Comparison of ENCODE assay signal across 8 cellular contexts in genomic region chr12:52372216-52373154, GRCh38. TPM values are rescaled to one million over a fixed set of nuclear protein-coding genes. Genes with fewer than 3 reads are reported as not detected.
DNase-seq lines count a peak whose midpoint lies in the region; ATAC-seq lines count a peak whose summit lies in the region.

No MANE protein-coding gene starts in this region.

- peak; percentile 73 for DNase-seq in GM04504 (ENCODE audit: low read depth)
- DNase-seq in NCI-H1105 treated with DMSO at 0.1 percent for 48 hours (lab: John Stamatoyannopoulos, UW), result peak; percentile 64
- peak; percentile 5 for DNase-seq in SKM-1 (lab: John Stamatoyannopoulos, UW; ENCODE audit: unreplicated experiment)
- DNase-seq in astrocyte of the hippocampus (ENCODE audit: low read depth, low spot score), result peak; percentile 95
- peak; percentile 92 for DNase-seq in hepatic stellate cell (ENCODE audit: low spot score)
- peak; percentile 90 for DNase-seq in sciatic nerve (ENCODE audit: low spot score)

- intact Hi-C loops in sciatic nerve (cut with DNase I), result loop anchor here (10.0 kb wide), 1 partner anchor 502 kb away; no protein-coding TSS in a partner anchor

- ATAC-seq in sciatic nerve, result peak; percentile 90
- no peak for ATAC-seq in HG02852 (IDR thresholded peaks at IDR 0.05; ENCODE audit: unreplicated experiment)
- ATAC-seq in HG03095 (IDR thresholded peaks at IDR 0.05; ENCODE audit: unreplicated experiment), result no peak

RNA-seq across cellular contexts. Expression of gene KRT85, which starts 5.2 kb away (rescaled TPM):
- total RNA-seq in sciatic nerve, result not detected

RNA-seq across cellular contexts. Expression of gene KRT84, which starts 13.0 kb away (rescaled TPM):
- not detected for total RNA-seq in sciatic nerve

RNA-seq across cellular contexts. Expression of gene KRT82, which starts 33.6 kb away (rescaled TPM):
- total RNA-seq in sciatic nerve, result not detected

RNA-seq across cellular contexts. Expression of gene KRT83, which starts 51.3 kb away (rescaled TPM):
- total RNA-seq in sciatic nerve, result not detected

Comparison
In these comparisons a context has a peak if more than half of its experiments do, and no peak if none do; other contexts are left out.
1. DNase-seq: peak in every context shown above with its lines; median percentile 95 in astrocyte of the hippocampus; 92 in hepatic stellate cell; 90 in sciatic nerve; 73 in GM04504; 64 in NCI-H1105 treated with DMSO at 0.1 percent for 48 hours; 5 in SKM-1.